Comparison of ENCODE assay signal across 9 cellular contexts in the genomic region with DNA sequence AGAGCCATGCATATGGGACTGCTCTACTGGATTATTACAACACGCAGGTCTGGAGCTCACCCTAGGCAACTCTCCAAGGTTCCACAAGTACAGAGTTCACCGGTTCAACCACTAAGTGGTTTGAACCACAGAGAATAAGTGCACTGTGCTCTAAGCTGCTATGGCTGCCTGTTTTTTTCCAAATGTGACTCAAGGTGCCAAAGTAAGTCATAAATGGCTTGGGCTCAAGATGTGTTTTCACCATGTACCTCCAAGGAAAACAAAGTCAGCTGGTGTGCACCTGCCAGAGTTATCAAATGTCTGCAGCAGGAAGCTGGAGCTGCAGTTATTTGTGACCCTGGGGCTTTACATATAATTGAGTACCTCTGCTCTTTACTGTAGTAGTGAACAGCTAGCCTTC.
A peak's percentile ranks its signal among the peaks of the same experiment; 100 is the strongest.
DNase-seq lines count a peak whose midpoint lies in the region; ATAC-seq and TF ChIP-seq lines count a peak whose summit lies in the region.
"Had no signal": no experiment of that assay in that cellular context is flagged by ENCODE, and none has a peak within 500 bp of the region (broad histone marks: within the 10 kb centered on the region; RNA-seq: fewer than 3 reads in every experiment).

No MANE protein-coding gene starts in this region.

- H3K36me3 Mint-ChIP-seq in activated naive CD4-positive, alpha-beta T cell treated with anti-CD3 and anti-CD28 coated beads, Interleukin-2, amount 50 U/mL, for 72 hours = peaks cover 18 to 38% of the 10 kb centered on the region in 2 donors
- H3K36me3 Mint-ChIP-seq in activated naive CD4-positive, alpha-beta T cell treated with anti-CD3 and anti-CD28 coated beads, Interleukin-2, amount 10 ng/mL, durations not matched to agents 7 days and 5 days = peaks cover 32% of the 10 kb centered on the region
- H3K36me3 Mint-ChIP-seq in glutamatergic neuron (ENCODE audit: unreplicated experiment) = peaks cover 19% of the 10 kb centered on the region

- H3K79me2 ChIP-seq in PC-3 (ENCODE audit: low read length) = peaks cover 8% of the 10 kb centered on the region; the same call in 1 of the 2 replicates

- H3K27ac Mint-ChIP-seq in activated naive CD4-positive, alpha-beta T cell treated with anti-CD3 and anti-CD28 coated beads, Interleukin-2, amount 50 U/mL, for 72 hours = peak overlapping the region in 1 of 2 donors; percentile 54
- H3K27ac Mint-ChIP-seq in activated naive CD4-positive, alpha-beta T cell treated with anti-CD3 and anti-CD28 coated beads, Interleukin-2, amount 10 ng/mL, durations not matched to agents 7 days and 5 days = no peak overlapping the region
- peak overlapping the region; percentile 96 for H3K27ac Mint-ChIP-seq in glutamatergic neuron (ENCODE audit: unreplicated experiment)

- no peak for TF ChIP-seq CTCF in PC-3 (conservative IDR thresholded peaks at IDR 0.05; ENCODE audit: low read depth, low read length)
- no peak for TF ChIP-seq CTCF in glutamatergic neuron (IDR thresholded peaks at IDR 0.05; ENCODE audit: partially characterized antibody, unreplicated experiment)

- peak overlapping the region; percentile 48 for H3K4me3 ChIP-seq in PC-3 (ENCODE audit: low read length)
- no peak overlapping the region for H3K4me3 ChIP-seq in aorta (ENCODE audit: low read length in 2 of 2)
- H3K4me3 ChIP-seq: MG63 had no signal

- H3K27ac ChIP-seq in PC-3 (ENCODE audit: low read length) = peak overlapping the region; percentile 100
- peak overlapping the region in 1 of 2 donors; percentile 33 for H3K27ac ChIP-seq in aorta (ENCODE audit: low read depth in 1 of 2, low read length in 2 of 2)

- H3K27me3 Mint-ChIP-seq in activated naive CD4-positive, alpha-beta T cell treated with anti-CD3 and anti-CD28 coated beads, Interleukin-2, amount 10 ng/mL, durations not matched to agents 7 days and 5 days = no peaks in the 10 kb centered on the region
- H3K27me3 Mint-ChIP-seq in glutamatergic neuron (ENCODE audit: unreplicated experiment) = peaks cover 14% of the 10 kb centered on the region

- intact Hi-C loops in PC-3 (cut with micrococcal nuclease) (loop anchor here (5.0 kb wide), 1 partner anchor 76 kb away; the partner anchor contains the start of gene PREP), aorta (cut with DNase I) (no loop called here)

- BruUV-seq in PC-3 (replicated peaks; lab: Mats Ljungman, UMichigan) = no TSS peak

- no peaks in the 10 kb centered on the region for H3K9me2 ChIP-seq in PC-3 (replicated peaks; ENCODE audit: low read length)

- no peaks in the 10 kb centered on the region for H3K4me1 Mint-ChIP-seq in activated naive CD4-positive, alpha-beta T cell treated with anti-CD3 and anti-CD28 coated beads, Interleukin-2, amount 10 ng/mL, durations not matched to agents 7 days and 5 days
- peaks cover 84% of the 10 kb centered on the region for H3K4me1 Mint-ChIP-seq in glutamatergic neuron (ENCODE audit: low read depth, unreplicated experiment)

- no peaks in the 10 kb centered on the region for H3K27me3 ChIP-seq in PC-3 (ENCODE audit: low read length)
- H3K27me3 ChIP-seq in aorta (ENCODE audit: control insufficient read depth in 1 of 2, insufficient read depth in 2 of 2, low read length in 1 of 2) = no peaks in the 10 kb centered on the region
- H3K27me3 ChIP-seq: MG63 had no signal

- H2AFZ ChIP-seq in PC-3 (ENCODE audit: low read length) = no peak overlapping the region

- H3K4me1 ChIP-seq in PC-3 (ENCODE audit: insufficient read depth, low read length) = peaks cover 47% of the 10 kb centered on the region
- no peaks in the 10 kb centered on the region for H3K4me1 ChIP-seq in aorta (ENCODE audit: control insufficient read depth in 1 of 2, insufficient read depth in 2 of 2, low read length in 2 of 2)

- POLR2A ChIA-PET in PC-3 (lab: Charles Lee; ENCODE audit: unreplicated experiment) = interaction anchor here (0.7 kb wide), 1 partner anchor 39 kb away, joined by 8 read pairs; no protein-coding TSS in a partner anchor

- WGBS in aorta, 2 donors = 11 to 17% methylated on average over 2 of the region's 2 CpGs

- H3K9me3 ChIP-seq in PC-3 (ENCODE audit: low read length) (no peaks in the 10 kb centered on the region), aorta (ENCODE audit: control insufficient read depth, low read length) (no peaks in the 10 kb centered on the region)
- H3K9me3 ChIP-seq: MG63 had no signal

- CTCF ChIA-PET in activated naive CD4-positive, alpha-beta T cell treated with anti-CD3 and anti-CD28 coated beads, Interleukin-2, amount 10 ng/mL, durations not matched to agents 7 days and 5 days (lab: Charles Lee) = interaction anchor here (0.7 to 1.5 kb wide), 4 partner anchors 8 to 71 kb away, joined by 3 to 4 read pairs (median 4); no protein-coding TSS in a partner anchor
- CTCF ChIA-PET in PC-3 (lab: Charles Lee) = interaction anchor here (0.6 to 1.3 kb wide), 3 partner anchors 32 to 76 kb away, joined by 3 to 7 read pairs (median 3); partner anchors contain the start of gene PREP

- peak overlapping the region; percentile 92 for H3K4me2 ChIP-seq in PC-3 (ENCODE audit: low read length)

- H3K4me3 Mint-ChIP-seq in activated naive CD4-positive, alpha-beta T cell treated with anti-CD3 and anti-CD28 coated beads, Interleukin-2, amount 10 ng/mL, durations not matched to agents 7 days and 5 days = no peak overlapping the region
- peak overlapping the region; percentile 81 for H3K4me3 Mint-ChIP-seq in glutamatergic neuron (ENCODE audit: unreplicated experiment)

- DNase-seq in activated naive CD4-positive, alpha-beta T cell treated with anti-CD3 and anti-CD28 coated beads, Interleukin-2, amount 50 U/mL, for 72 hours (ENCODE audit: low spot score in 2 of 2) = no peak
- DNase-seq in activated naive CD4-positive, alpha-beta T cell treated with anti-CD3 and anti-CD28 coated beads, Interleukin-2, amount 10 ng/mL, durations not matched to agents 7 days and 5 days = no peak
- DNase-seq in PC-3 (peak; percentile 69), glutamatergic neuron (no peak), aorta (no peak)
- no peak for DNase-seq in activated T-cell treated with anti-CD3 and anti-CD28 coated beads, Interleukin-2, amount 50 U/mL, for 48 hours
- DNase-seq: MG63 had no signal

- ATAC-seq in activated naive CD4-positive, alpha-beta T cell treated with anti-CD3 and anti-CD28 coated beads, Interleukin-2, amount 50 U/mL, for 72 hours = peak; percentile 13 to 52
- ATAC-seq in PC-3 (peak; percentile 6; the same call in 1 of the 2 replicates), aorta (ENCODE audit: low FRiP score) (peak; percentile 32), HG03025 (IDR thresholded peaks at IDR 0.05; ENCODE audit: low FRiP score, unreplicated experiment) (no peak), HG03469 (IDR thresholded peaks at IDR 0.05; ENCODE audit: unreplicated experiment) (no peak)

- peak overlapping the region; percentile 72 for H3K9ac ChIP-seq in PC-3 (ENCODE audit: low read length)

- H4K20me1 ChIP-seq in PC-3 (ENCODE audit: low read length) = no peaks in the 10 kb centered on the region

- H3K9me3 Mint-ChIP-seq in activated naive CD4-positive, alpha-beta T cell treated with anti-CD3 and anti-CD28 coated beads, Interleukin-2, amount 50 U/mL, for 72 hours = no peaks in the 10 kb centered on the region
- no peaks in the 10 kb centered on the region for H3K9me3 Mint-ChIP-seq in activated naive CD4-positive, alpha-beta T cell treated with anti-CD3 and anti-CD28 coated beads, Interleukin-2, amount 10 ng/mL, durations not matched to agents 7 days and 5 days
- peaks cover 26% of the 10 kb centered on the region for H3K9me3 Mint-ChIP-seq in glutamatergic neuron (ENCODE audit: unreplicated experiment)

- H3K36me3 ChIP-seq in PC-3 (ENCODE audit: low read depth, low read length) = peaks cover 34% of the 10 kb centered on the region; the same call in 1 of the 2 replicates
- peaks cover 5 to 9% of the 10 kb centered on the region in 2 donors for H3K36me3 ChIP-seq in aorta (ENCODE audit: control insufficient read depth in 1 of 2, insufficient read depth in 2 of 2, low read length in 1 of 2)

- H3F3A ChIP-seq in PC-3 (ENCODE audit: low read length, unreplicated experiment) = peaks cover 8% of the 10 kb centered on the region

Comparison
In these comparisons a context has a peak if more than half of its experiments do, and no peak if none do; other contexts are left out.
1. ATAC-seq: peak in activated naive CD4-positive, alpha-beta T cell treated with anti-CD3 and anti-CD28 coated beads, Interleukin-2, amount 50 U/mL, for 72 hours (2 of 2), PC-3 (single experiment) and aorta (single experiment); none in HG03025 (single experiment) and HG03469 (single experiment).